In the genomic region with DNA sequence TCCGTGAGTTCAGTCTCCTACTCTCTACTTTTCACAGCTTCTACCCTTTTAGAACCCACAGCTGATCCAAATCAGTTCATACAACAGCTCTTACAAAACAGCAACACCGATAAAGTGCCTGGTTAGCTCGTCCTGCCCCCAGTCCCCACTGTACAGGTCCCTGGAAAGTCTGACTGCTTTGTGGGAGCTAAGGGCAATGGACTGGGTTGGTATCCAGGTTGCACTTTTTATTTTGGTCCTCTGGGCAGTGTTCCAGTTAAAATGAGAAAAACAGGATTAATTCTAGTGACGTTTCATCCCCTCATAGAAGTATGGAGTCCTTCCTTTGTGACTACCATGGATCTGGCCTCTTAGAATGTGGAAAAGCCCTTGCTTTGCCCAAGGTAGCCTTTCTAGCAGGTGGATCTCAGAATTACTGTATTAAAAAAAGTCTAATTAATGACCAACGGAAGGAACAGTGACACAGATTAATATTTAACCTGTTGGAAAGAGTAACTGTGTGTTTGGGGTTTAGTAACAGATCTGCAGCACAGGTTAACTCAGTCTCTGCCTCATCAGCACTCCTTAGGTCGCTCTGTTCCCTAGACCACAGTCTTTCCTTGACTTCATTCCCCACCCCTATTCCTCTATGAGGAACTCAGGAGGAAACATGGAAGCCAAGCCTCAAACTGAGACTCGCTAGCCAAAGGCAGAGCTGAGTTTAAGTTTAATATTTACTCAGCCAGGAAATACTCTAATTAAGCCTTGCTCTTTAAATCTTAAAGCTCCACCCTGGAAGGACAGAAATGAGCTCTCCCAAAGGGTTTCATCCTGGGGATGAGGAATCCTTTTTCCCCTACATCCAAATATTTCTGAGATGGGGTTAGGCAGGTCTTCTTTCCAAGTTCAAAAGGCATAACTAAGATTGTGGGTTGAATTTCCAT, we compare ENCODE assay signal across 1 cellular context.
TF ChIP-seq lines count a peak whose summit lies in the region.

No MANE protein-coding gene starts in this region.

TF ChIP-seq in A549, 52 proteins besides CTCF, POLR2A, EP300 and RAD21 (continued from another document):
- no peak for TF ChIP-seq NR3C1 (IDR thresholded peaks at IDR 0.05)
- TF ChIP-seq, protein P1, sequence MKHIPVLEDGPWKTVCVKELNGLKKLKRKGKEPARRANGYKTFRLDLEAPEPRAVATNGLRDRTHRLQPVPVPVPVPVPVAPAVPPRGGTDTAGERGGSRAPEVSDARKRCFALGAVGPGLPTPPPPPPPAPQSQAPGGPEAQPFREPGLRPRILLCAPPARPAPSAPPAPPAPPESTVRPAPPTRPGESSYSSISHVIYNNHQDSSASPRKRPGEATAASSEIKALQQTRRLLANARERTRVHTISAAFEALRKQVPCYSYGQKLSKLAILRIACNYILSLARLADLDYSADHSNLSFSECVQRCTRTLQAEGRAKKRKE (CRISPR knock-in tag; IDR thresholded peaks at IDR 0.05; ENCODE audit: low read depth): no peak
- no peak for TF ChIP-seq RARB (CRISPR knock-in tag; IDR thresholded peaks at IDR 0.05)
- no peak for TF ChIP-seq HEYL (CRISPR knock-in tag; IDR thresholded peaks at IDR 0.05)
- TF ChIP-seq NPAS2 (CRISPR knock-in tag; IDR thresholded peaks at IDR 0.05; ENCODE audit: borderline replicate concordance): no peak
